19 cellular contexts compared by ENCODE assay signal in the genomic region with DNA sequence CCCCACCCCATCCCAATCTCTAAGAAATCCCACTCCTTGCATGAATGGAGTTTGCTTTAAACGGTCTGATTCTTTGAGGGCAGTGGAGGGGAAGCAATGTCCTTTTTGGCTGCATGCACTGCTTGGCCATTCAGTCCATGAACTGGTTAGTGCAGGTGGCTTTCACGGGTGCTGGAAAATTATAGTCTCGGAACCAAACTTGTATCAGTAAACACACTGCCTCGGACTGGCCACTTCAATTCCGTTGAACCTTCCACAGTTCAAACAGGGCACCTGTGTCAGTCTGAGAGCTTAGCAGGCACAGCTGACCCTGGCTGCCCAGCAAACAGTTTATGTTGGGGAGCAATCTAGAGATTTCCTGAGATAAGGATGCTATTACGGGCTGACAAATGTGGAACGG.
DNase-seq lines count a peak whose midpoint lies in the region; ATAC-seq and TF ChIP-seq lines count a peak whose summit lies in the region.
"Had no signal": no experiment of that assay in that cellular context is flagged by ENCODE, and none has a peak within 500 bp of the region (broad histone marks: within the 10 kb centered on the region; RNA-seq: fewer than 3 reads in every experiment).

No MANE protein-coding gene starts in this region.

- no peak for DNase-seq in NT2/D1 (ENCODE audit: low read depth, low spot score)
- peak; percentile 75 for DNase-seq in cerebellar cortex (ENCODE audit: low spot score)
- DNase-seq in retina: peak; percentile 63
- DNase-seq in NCI-H82 treated with DMSO at 0.1 percent for 48 hours (lab: John Stamatoyannopoulos, UW; ENCODE audit: unreplicated experiment): no peak
- no peak for DNase-seq in NCI-H1417 (lab: John Stamatoyannopoulos, UW)
- DNase-seq: CD4-positive, alpha-beta memory T cell; DMS79 treated with DMSO at 0.1 percent for 48 hours; GDM1; NCI-H1105 treated with DMSO at 0.1 percent for 48 hours; NCI-H1930; NCI-H2171; NCI-H446 treated with DMSO at 0.1 percent for 48 hours; PC-9; SJCRH30 had no signal

- H3K4me3 ChIP-seq in NT2/D1 (ENCODE audit: insufficient read length, low read depth) (no peak overlapping the region), iPS-20b (ENCODE audit: low read length) (peak overlapping the region; percentile 31; the same call in 1 of the 2 replicates), gastroesophageal sphincter (no peak overlapping the region)
- H3K4me3 ChIP-seq: GM12878, PC-9, SJCRH30 had no signal

- WGBS in gastroesophageal sphincter (ENCODE audit: low coverage in 1 of 2), 2 donors: 66 to 82% methylated on average over 4 to 6 of the region's 7 CpGs

- H3K9me3 ChIP-seq in NT2/D1 (ENCODE audit: insufficient read depth, low read length): no peaks in the 10 kb centered on the region
- H3K9me3 ChIP-seq in iPS-20b (ENCODE audit: insufficient read depth, low read depth, low read length): no peaks in the 10 kb centered on the region
- no peaks in the 10 kb centered on the region for H3K9me3 ChIP-seq in gastroesophageal sphincter
- H3K9me3 ChIP-seq: SJCRH30 had no signal

- TF ChIP-seq EP300 in gastroesophageal sphincter (IDR thresholded peaks at IDR 0.05): no peak

- H3K27me3 ChIP-seq in NT2/D1 (ENCODE audit: insufficient read depth, insufficient read length) (no peaks in the 10 kb centered on the region), iPS-20b (ENCODE audit: insufficient read depth, low read length) (no peaks in the 10 kb centered on the region), gastroesophageal sphincter (no peaks in the 10 kb centered on the region)
- H3K27me3 ChIP-seq: SJCRH30 had no signal

- H3K27ac ChIP-seq in iPS-20b (ENCODE audit: low read length): peak overlapping the region; percentile 1
- H3K27ac ChIP-seq in gastroesophageal sphincter: no peak overlapping the region
- H3K27ac ChIP-seq: PC-9, SJCRH30 had no signal

- ATAC-seq in gastroesophageal sphincter (no peak), SK-N-SH treated with all-trans-retinoic acid at 6 μM for 48 hours (no peak)
- ATAC-seq: GM12878, HCT116 had no signal

- TF ChIP-seq POLR2A in gastroesophageal sphincter (IDR thresholded peaks at IDR 0.05): no peak

- TF ChIP-seq CTCF in gastroesophageal sphincter (IDR thresholded peaks at IDR 0.05): no peak

- H3K4me1 ChIP-seq in NT2/D1 (ENCODE audit: insufficient read depth, insufficient read length) (no peaks in the 10 kb centered on the region), iPS-20b (ENCODE audit: insufficient read depth, low read length) (peaks cover 13% of the 10 kb centered on the region; the same call in 1 of the 2 replicates), gastroesophageal sphincter (no peaks in the 10 kb centered on the region)
- H3K4me1 ChIP-seq: SJCRH30 had no signal

- peak overlapping the region; percentile 29 for H3K9ac ChIP-seq in NT2/D1 (ENCODE audit: insufficient read length, low read depth)
- peak overlapping the region; percentile 36; the same call in 1 of the 2 replicates for H3K9ac ChIP-seq in iPS-20b (ENCODE audit: low read depth, low read length)

- peaks cover 43% of the 10 kb centered on the region for H3K36me3 ChIP-seq in NT2/D1 (ENCODE audit: insufficient read depth, insufficient read length, low read length)
- H3K36me3 ChIP-seq in iPS-20b (ENCODE audit: insufficient read depth, low read depth, low read length): no peaks in the 10 kb centered on the region; the same call in 1 of the 2 replicates
- H3K36me3 ChIP-seq in gastroesophageal sphincter: no peaks in the 10 kb centered on the region
- H3K36me3 ChIP-seq: SJCRH30 had no signal

TF ChIP-seq in SK-N-SH treated with all-trans-retinoic acid at 6 μM for 48 hours, 23 proteins besides CTCF, POLR2A, EP300 and RAD21:
- no peak for TF ChIP-seq ZNF8 (CRISPR knock-in tag; IDR thresholded peaks at IDR 0.05)
- TF ChIP-seq ISL1 (CRISPR knock-in tag; IDR thresholded peaks at IDR 0.05): no peak
- TF ChIP-seq ZNF70 (CRISPR knock-in tag; IDR thresholded peaks at IDR 0.05): no peak
- TF ChIP-seq GLIS3 (CRISPR knock-in tag; IDR thresholded peaks at IDR 0.05): no peak
- no peak for TF ChIP-seq RARB (CRISPR knock-in tag; IDR thresholded peaks at IDR 0.05)
- TF ChIP-seq SNAI2 (CRISPR knock-in tag; IDR thresholded peaks at IDR 0.05): no peak
- no peak for TF ChIP-seq TOX (CRISPR knock-in tag; IDR thresholded peaks at IDR 0.05; ENCODE audit: borderline replicate concordance)
- TF ChIP-seq ARNTL (CRISPR knock-in tag; IDR thresholded peaks at IDR 0.05; ENCODE audit: borderline replicate concordance, low read depth): no peak
- TF ChIP-seq TCF4 (CRISPR knock-in tag; IDR thresholded peaks at IDR 0.05; ENCODE audit: borderline replicate concordance): no peak
- TF ChIP-seq OSR1 (CRISPR knock-in tag; IDR thresholded peaks at IDR 0.05): no peak
- TF ChIP-seq CSDC2 (CRISPR knock-in tag; IDR thresholded peaks at IDR 0.05): no peak
- TF ChIP-seq, protein P1, sequence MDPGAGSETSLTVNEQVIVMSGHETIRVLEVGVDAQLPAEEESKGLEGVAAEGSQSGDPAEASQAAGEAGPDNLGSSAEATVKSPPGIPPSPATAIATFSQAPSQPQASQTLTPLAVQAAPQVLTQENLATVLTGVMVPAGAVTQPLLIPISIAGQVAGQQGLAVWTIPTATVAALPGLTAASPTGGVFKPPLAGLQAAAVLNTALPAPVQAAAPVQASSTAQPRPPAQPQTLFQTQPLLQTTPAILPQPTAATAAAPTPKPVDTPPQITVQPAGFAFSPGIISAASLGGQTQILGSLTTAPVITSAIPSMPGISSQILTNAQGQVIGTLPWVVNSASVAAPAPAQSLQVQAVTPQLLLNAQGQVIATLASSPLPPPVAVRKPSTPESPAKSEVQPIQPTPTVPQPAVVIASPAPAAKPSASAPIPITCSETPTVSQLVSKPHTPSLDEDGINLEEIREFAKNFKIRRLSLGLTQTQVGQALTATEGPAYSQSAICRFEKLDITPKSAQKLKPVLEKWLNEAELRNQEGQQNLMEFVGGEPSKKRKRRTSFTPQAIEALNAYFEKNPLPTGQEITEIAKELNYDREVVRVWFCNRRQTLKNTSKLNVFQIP (CRISPR knock-in tag; IDR thresholded peaks at IDR 0.05; ENCODE audit: borderline replicate concordance, low read depth): no peak
- TF ChIP-seq BACH2 (CRISPR knock-in tag; IDR thresholded peaks at IDR 0.05; ENCODE audit: borderline replicate concordance): no peak
- TF ChIP-seq ZC3H10 (CRISPR knock-in tag; IDR thresholded peaks at IDR 0.05): no peak

Comparison
In these comparisons a context has a peak if more than half of its experiments do, and no peak if none do; other contexts are left out.
1. DNase-seq: peak in cerebellar cortex (single experiment) and retina (single experiment); none in NT2/D1 (single experiment), NCI-H82 treated with DMSO at 0.1 percent for 48 hours (single experiment) and NCI-H1417 (0 of 3).